ENCODE assay signal across 9 cellular contexts in the genomic region with DNA sequence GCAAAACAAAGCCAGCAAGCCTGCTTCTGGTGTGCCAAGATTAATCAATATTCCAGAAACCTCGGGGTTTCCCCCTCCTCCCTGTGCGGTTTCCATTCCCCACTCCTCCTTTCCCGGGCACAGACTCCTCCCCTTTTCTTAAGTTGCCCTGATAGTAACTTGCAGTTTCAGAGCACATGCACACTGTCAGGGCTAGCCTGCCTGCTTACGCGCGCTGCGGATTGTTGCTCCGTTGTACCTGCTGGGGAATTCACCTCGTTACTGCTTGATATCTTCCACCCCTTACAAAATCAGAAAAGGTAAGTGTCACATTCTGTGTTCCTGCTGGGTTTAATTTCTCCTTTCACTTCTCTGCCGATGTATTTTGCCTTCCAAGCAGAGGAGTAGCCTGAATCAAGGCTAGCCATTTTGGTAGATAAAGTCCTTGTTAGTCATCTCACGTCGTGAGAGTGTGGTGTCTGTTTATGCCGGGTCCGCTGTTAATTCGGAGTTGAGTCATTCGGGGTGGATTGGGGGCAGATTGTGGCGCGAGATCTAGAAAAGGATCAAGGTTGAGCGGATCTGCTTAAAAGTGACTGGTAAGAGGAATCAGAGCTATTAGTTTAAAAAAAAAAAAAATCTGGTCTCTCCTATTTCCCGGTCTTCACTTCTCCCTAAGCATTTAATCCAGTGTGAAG. TPM values are rescaled to one million over a fixed set of nuclear protein-coding genes. Genes with fewer than 3 reads are reported as not detected.
DNase-seq lines count a peak whose midpoint lies in the region; ATAC-seq and TF ChIP-seq lines count a peak whose summit lies in the region.
"Had no signal": no experiment of that assay in that cellular context is flagged by ENCODE, and none has a peak within 500 bp of the region (broad histone marks: within the 10 kb centered on the region; RNA-seq: fewer than 3 reads in every experiment).

Gene SLC1A3 (plus strand): TSS at position 170 of the 677 bp plus-strand sequence. CDS start 1,818 bp downstream, outside the sequence.

- H3K27ac ChIP-seq in smooth muscle cell (ENCODE audit: low read depth), result peak within 1 kb of the TSS; percentile 88

- H3K4me3 ChIP-seq in cardiac fibroblast (replicated peaks in 1 of 2; ENCODE audit: low read depth in 2 of 2, low read length in 2 of 2) (peak within 1 kb of the TSS; percentile 51 to 59), smooth muscle cell (peak within 1 kb of the TSS; percentile 58)

- H4K20me1 ChIP-seq in smooth muscle cell (ENCODE audit: low read depth), result no peaks in the 10 kb centered on the region

- H2AFZ ChIP-seq in smooth muscle cell (ENCODE audit: low read depth), result peak within 1 kb of the TSS; percentile 94

- in situ Hi-C loops in Caki2 (cut with HindIII; ENCODE audit: low pct_unique_long_range_greater_than_20kb, low sequenced_read_pairs), result no loop called here

- peak within 1 kb of the TSS; percentile 90 for H3K4me2 ChIP-seq in smooth muscle cell

- H3K27me3 ChIP-seq in smooth muscle cell (ENCODE audit: low read depth), result no peaks in the 10 kb centered on the region

- H3K79me2 ChIP-seq in smooth muscle cell (ENCODE audit: low read depth), result peaks cover 9% of the 10 kb centered on the region

- H3K36me3 ChIP-seq in smooth muscle cell (ENCODE audit: low read depth), result no peaks in the 10 kb centered on the region

- peak within 1 kb of the TSS; percentile 84 for H3K9ac ChIP-seq in smooth muscle cell (ENCODE audit: low read depth)

- DNase-seq in Caki2 (ENCODE audit: low read depth), result peak; percentile 52
- peak; percentile 2 for DNase-seq in RPMI8226
- peak; percentile 71 to 74 for DNase-seq in cardiac fibroblast (ENCODE audit: low read depth in 2 of 2)
- peak; percentile 92 for DNase-seq in islet precursor cell
- DNase-seq in smooth muscle cell (lab: John Stamatoyannopoulos, UW; ENCODE audit: unreplicated experiment), result peak; percentile 34
- DNase-seq in NCI-H510A (lab: John Stamatoyannopoulos, UW), result no peak

- H3K9me3 ChIP-seq in smooth muscle cell (replicated peaks; ENCODE audit: low read depth), result no peaks in the 10 kb centered on the region

- ATAC-seq in GM19351 (IDR thresholded peaks at IDR 0.05; ENCODE audit: unreplicated experiment) (peak; percentile 87), HG03378 (IDR thresholded peaks at IDR 0.05; ENCODE audit: unreplicated experiment) (peak; percentile 84)

- H3K4me1 ChIP-seq in smooth muscle cell (ENCODE audit: low read depth), result peaks cover 36% of the 10 kb centered on the region

- H3F3A ChIP-seq in smooth muscle cell (ENCODE audit: low read depth), result peaks cover 10% of the 10 kb centered on the region

- TF ChIP-seq CTCF in cardiac fibroblast (IDR thresholded peaks at IDR 0.05; ENCODE audit: low read depth, low read length) (no peak), smooth muscle cell (IDR thresholded peaks at IDR 0.05; ENCODE audit: borderline replicate concordance, insufficient read depth, poor library complexity, severe bottlenecking) (no peak)

- WGBS in smooth muscle cell (ENCODE audit: low lambda C conversion rate), result 1% methylated on average over 20 of the region's 20 CpGs

RNA-seq across cellular contexts. Expression of gene SLC1A3, which starts in this region (rescaled TPM):
- total RNA-seq in Caki2 (2014; rRNA removed; shearing (Covaris generic); ENCODE audit: low replicate concordance), result not detected in 2 replicates
- total RNA-seq in smooth muscle cell, result 6.8 and 7.2 TPM in 2 replicates
- polyA plus RNA-seq in smooth muscle cell, result 2.1 and 3.1 TPM in 2 replicates
- total RNA-seq: dermis microvascular lymphatic vessel endothelial cell had no signal

Comparison
In these comparisons a context has a peak if more than half of its experiments do, and no peak if none do; other contexts are left out.
1. Peak in DNase-seq in Caki2; RNA of the gene not detected or under 1 TPM.